Comparison of ENCODE assay signal across 1 cellular context in genomic region chr17:32444301-32445074, GRCh38.
TF ChIP-seq lines count a peak whose summit lies in the region.

Gene PSMD11 (plus strand): TSS chr17:32444510. CDS start chr17:32444524, 14 bp downstream.

TF ChIP-seq in HEK293, 187 proteins besides CTCF, POLR2A, EP300 and RAD21 (continued from another document):
- TF ChIP-seq ZBTB11 (tag by site-specific recombination; conservative IDR thresholded peaks at IDR 0.05; ENCODE audit: low read depth) (peak; percentile 99), ZSCAN30 (tag by site-specific recombination; IDR thresholded peaks at IDR 0.05) (peak; percentile 64), ZBTB17 (tag by site-specific recombination; IDR thresholded peaks at IDR 0.05) (peak; percentile 57), ZNF561 (tag by site-specific recombination; IDR thresholded peaks at IDR 0.05; ENCODE audit: borderline replicate concordance) (0 out of 2 replicates have a peak, but pooled peaks have one; percentile 72), ZNF394 (tag by site-specific recombination; IDR thresholded peaks at IDR 0.05; ENCODE audit: borderline replicate concordance) (peak; percentile 62), OSR2 (tag by site-specific recombination; IDR thresholded peaks at IDR 0.05) (0 out of 2 replicates have a peak, but pooled peaks have one; percentile 20), GLIS1 (tag by site-specific recombination; IDR thresholded peaks at IDR 0.05) (peak; percentile 62), ZNF2 (tag by site-specific recombination; IDR thresholded peaks at IDR 0.05) (0 out of 2 replicates have a peak, but pooled peaks have one; percentile 20), ZBTB1 (tag by site-specific recombination; IDR thresholded peaks at IDR 0.05) (peak; percentile 68; the same call in 1 of the 2 replicates), HOXD13 (CRISPR knock-in tag; IDR thresholded peaks at IDR 0.05; ENCODE audit: borderline replicate concordance) (no peak), ZNF76 (tag by site-specific recombination; IDR thresholded peaks at IDR 0.05; ENCODE audit: borderline replicate concordance, low read depth) (peak; percentile 96), GLI4 (tag by site-specific recombination; IDR thresholded peaks at IDR 0.05) (0 out of 2 replicates have a peak, but pooled peaks have one; percentile 30), HOXA7 (CRISPR knock-in tag; IDR thresholded peaks at IDR 0.05; ENCODE audit: borderline replicate concordance) (no peak), ZBTB26 (tag by site-specific recombination; optimal IDR thresholded peaks at IDR 0.05) (peak; percentile 78), ZNF596 (tag by site-specific recombination; IDR thresholded peaks at IDR 0.05) (no peak), ZNF704 (tag by site-specific recombination; IDR thresholded peaks at IDR 0.05) (peak; percentile 67; the same call in 1 of the 2 replicates)
